In genomic region chr1:86812286-86812685, GRCh38 we compare ENCODE assay signal across 3 cellular contexts.
TF ChIP-seq lines count a peak whose summit lies in the region.

No MANE protein-coding gene starts in this region.

TF ChIP-seq in HEK293, 187 proteins besides CTCF, POLR2A, EP300 and RAD21:
- TF ChIP-seq ATF2 (tag by site-specific recombination; IDR thresholded peaks at IDR 0.05; ENCODE audit: low read depth) = peak; percentile 64; the same call in 1 of the 2 replicates
- no peak for TF ChIP-seq ZNF449 (tag by site-specific recombination; IDR thresholded peaks at IDR 0.05)

TF ChIP-seq in K562, 482 proteins besides CTCF, POLR2A, EP300 and RAD21:
- TF ChIP-seq JUND (IDR thresholded peaks at IDR 0.05; ENCODE audit: borderline replicate concordance, low read depth, low read length) (peak; percentile 32; the same call in 1 of the 2 replicates), JUND (tag; IDR thresholded peaks at IDR 0.05; ENCODE audit: borderline replicate concordance, low read depth, low read length) (peak; percentile 39; the same call in 1 of the 3 replicates), ATF3 (IDR thresholded peaks at IDR 0.05) (peak; percentile 85), ATF3 (CRISPR knock-in tag; conservative IDR thresholded peaks at IDR 0.05) (no peak), HNRNPUL1 (IDR thresholded peaks at IDR 0.05; ENCODE audit: low read length) (no peak), ARID3B (CRISPR knock-in tag; IDR thresholded peaks at IDR 0.05; ENCODE audit: borderline replicate concordance) (no peak), ZNF584 (CRISPR knock-in tag; IDR thresholded peaks at IDR 0.05; ENCODE audit: low read depth) (no peak), SNIP1 (IDR thresholded peaks at IDR 0.05; ENCODE audit: low read depth) (no peak), ATF7 (IDR thresholded peaks at IDR 0.05) (peak; percentile 84), HMG20B (CRISPR knock-in tag; IDR thresholded peaks at IDR 0.05) (no peak)

TF ChIP-seq in H1, 55 proteins besides CTCF, POLR2A, EP300 and RAD21 (continued from another document):
- no peak for TF ChIP-seq HDAC6 (IDR thresholded peaks at IDR 0.05; ENCODE audit: low read depth, low read length)
- TF ChIP-seq BRCA1 (IDR thresholded peaks at IDR 0.05; ENCODE audit: low read depth, low read length) = no peak
- TF ChIP-seq SAP30 (IDR thresholded peaks at IDR 0.05; ENCODE audit: insufficient read depth, insufficient replicate concordance, low read length) = no peak
- no peak for TF ChIP-seq SIRT6 (IDR thresholded peaks at IDR 0.05; ENCODE audit: low read length)
- TF ChIP-seq TBP (IDR thresholded peaks at IDR 0.05; ENCODE audit: low read depth, low read length) = no peak
- TF ChIP-seq CBX5 (IDR thresholded peaks at IDR 0.05; ENCODE audit: low read depth, low read length) = no peak
- TF ChIP-seq SIX5 (IDR thresholded peaks at IDR 0.05; ENCODE audit: low read depth, low read length) = no peak
TF ChIP-seq in H1: peak in this region for 0.
